20 cellular contexts compared by ENCODE assay signal in genomic region chrX:25191403-25191802, GRCh38.
DNase-seq lines count a peak whose midpoint lies in the region; ATAC-seq and TF ChIP-seq lines count a peak whose summit lies in the region.
"Had no signal": no experiment of that assay in that cellular context is flagged by ENCODE, and none has a peak within 500 bp of the region (broad histone marks: within the 10 kb centered on the region; RNA-seq: fewer than 3 reads in every experiment).

No MANE protein-coding gene starts in this region.

- TF ChIP-seq POLR2A in gastroesophageal sphincter (IDR thresholded peaks at IDR 0.05), result no peak

- no peak overlapping the region for H3K4me3 ChIP-seq in parathyroid adenoma (ENCODE audit: low read depth, low read length)
- H3K4me3 ChIP-seq in gastroesophageal sphincter, result no peak overlapping the region
- H3K4me3 ChIP-seq: lung, thyroid gland had no signal

- H3K9me3 Mint-ChIP-seq in WTC11, result no peaks in the 10 kb centered on the region; the same call in 1 of the 2 replicates
- no peaks in the 10 kb centered on the region for H3K9me3 Mint-ChIP-seq in activated CD8-positive, alpha-beta T cell treated with anti-CD3 and anti-CD28 coated beads, Interleukin-2, amount 10 ng/mL, durations not matched to agents 7 days and 5 days (ENCODE audit: insufficient read depth)

- no peak overlapping the region for H3K4me2 ChIP-seq in parathyroid adenoma (ENCODE audit: low read length)

- ATAC-seq in WTC11 (peak; percentile 64), gastroesophageal sphincter (no peak)
- no peak for ATAC-seq in activated CD8-positive, alpha-beta T cell treated with anti-CD3 and anti-CD28 coated beads, Interleukin-2, amount 10 ng/mL, durations not matched to agents 7 days and 5 days
- ATAC-seq: natural killer cell had no signal

- H3K9me3 ChIP-seq in parathyroid adenoma (ENCODE audit: control insufficient read depth, low read length) (no peaks in the 10 kb centered on the region), gastroesophageal sphincter (no peaks in the 10 kb centered on the region)
- H3K9me3 ChIP-seq: thyroid gland had no signal

- TF ChIP-seq CTCF in WTC11 (IDR thresholded peaks at IDR 0.05) (no peak), parathyroid adenoma (IDR thresholded peaks at IDR 0.05) (peak; percentile 14), gastroesophageal sphincter (IDR thresholded peaks at IDR 0.05) (no peak)

- no peaks in the 10 kb centered on the region for H3K36me3 ChIP-seq in parathyroid adenoma (ENCODE audit: control insufficient read depth, insufficient read depth, low read length)
- H3K36me3 ChIP-seq in gastroesophageal sphincter, result no peaks in the 10 kb centered on the region
- H3K36me3 ChIP-seq: thyroid gland had no signal

- no peaks in the 10 kb centered on the region for H3K36me3 Mint-ChIP-seq in WTC11
- no peaks in the 10 kb centered on the region for H3K36me3 Mint-ChIP-seq in activated CD8-positive, alpha-beta T cell treated with anti-CD3 and anti-CD28 coated beads, Interleukin-2, amount 10 ng/mL, durations not matched to agents 7 days and 5 days (ENCODE audit: low read depth)
- H3K36me3 Mint-ChIP-seq: natural killer cell had no signal

- H3K27ac ChIP-seq in parathyroid adenoma (no peak overlapping the region), gastroesophageal sphincter (no peak overlapping the region)
- H3K27ac ChIP-seq: thyroid gland had no signal

- DNase-seq in NCI-H748 (lab: John Stamatoyannopoulos, UW; ENCODE audit: unreplicated experiment) (peak; percentile 1), NCI-H748 treated with DMSO at 0.1 percent for 48 hours (lab: John Stamatoyannopoulos, UW) (no peak), KBM-7 (peak; percentile 5), WTC11 (ENCODE audit: low spot score) (peak; percentile 12), NCI-H1048 (lab: John Stamatoyannopoulos, UW) (no peak)
- no peak for DNase-seq in activated CD8-positive, alpha-beta T cell treated with anti-CD3 and anti-CD28 coated beads, Interleukin-2, amount 10 ng/mL, durations not matched to agents 7 days and 5 days
- DNase-seq: activated CD4-positive, alpha-beta T cell treated with anti-CD3 and anti-CD28 coated beads, Interleukin-2, amount 50 U/mL, for 1 hour; activated T-cell treated with anti-CD3 and anti-CD28 coated beads, Interleukin-2, amount 50 U/mL, for 48 hours; central memory CD4-positive, alpha-beta T cell; foreskin fibroblast; natural killer cell; NCI-H1694 treated with DMSO at 0.1 percent for 48 hours; NCI-H524 treated with DMSO at 0.1 percent for 48 hours; SIG-M5; stimulated activated CD4-positive, alpha-beta T cell treated with anti-CD3 and anti-CD28 coated beads, Interleukin-4, amount 100 ng/mL, for 1 hour; T-helper 9 cell; thyroid gland had no signal

- no peaks in the 10 kb centered on the region for H3K27me3 Mint-ChIP-seq in WTC11 (ENCODE audit: low read depth)
- H3K27me3 Mint-ChIP-seq in activated CD8-positive, alpha-beta T cell treated with anti-CD3 and anti-CD28 coated beads, Interleukin-2, amount 10 ng/mL, durations not matched to agents 7 days and 5 days (ENCODE audit: low read depth), result no peaks in the 10 kb centered on the region

- no peak overlapping the region for H3K27ac Mint-ChIP-seq in WTC11
- H3K27ac Mint-ChIP-seq in activated CD8-positive, alpha-beta T cell treated with anti-CD3 and anti-CD28 coated beads, Interleukin-2, amount 10 ng/mL, durations not matched to agents 7 days and 5 days, result no peak overlapping the region
- H3K27ac Mint-ChIP-seq: natural killer cell had no signal

- H3K4me1 ChIP-seq in parathyroid adenoma (no peaks in the 10 kb centered on the region), gastroesophageal sphincter (no peaks in the 10 kb centered on the region)
- H3K4me1 ChIP-seq: thyroid gland had no signal

- H3K9ac ChIP-seq in parathyroid adenoma, result no peak overlapping the region

- peaks cover 3% of the 10 kb centered on the region; the same call in 1 of the 2 replicates for H3K4me1 Mint-ChIP-seq in WTC11
- H3K4me1 Mint-ChIP-seq in activated CD8-positive, alpha-beta T cell treated with anti-CD3 and anti-CD28 coated beads, Interleukin-2, amount 10 ng/mL, durations not matched to agents 7 days and 5 days (ENCODE audit: low read depth), result no peaks in the 10 kb centered on the region
- H3K4me1 Mint-ChIP-seq: natural killer cell had no signal

- H3K79me2 ChIP-seq in parathyroid adenoma, result no peaks in the 10 kb centered on the region

- no peaks in the 10 kb centered on the region for H3K27me3 ChIP-seq in parathyroid adenoma (ENCODE audit: control insufficient read depth, insufficient read depth, low read length)
- no peaks in the 10 kb centered on the region for H3K27me3 ChIP-seq in gastroesophageal sphincter
- H3K27me3 ChIP-seq: thyroid gland had no signal

- TF ChIP-seq EP300 in gastroesophageal sphincter (IDR thresholded peaks at IDR 0.05), result no peak

- H3K4me3 Mint-ChIP-seq in WTC11, result no peak overlapping the region
- no peak overlapping the region for H3K4me3 Mint-ChIP-seq in activated CD8-positive, alpha-beta T cell treated with anti-CD3 and anti-CD28 coated beads, Interleukin-2, amount 10 ng/mL, durations not matched to agents 7 days and 5 days
- H3K4me3 Mint-ChIP-seq: natural killer cell had no signal

- in situ Hi-C loops in KBM-7 (cut with MboI; ENCODE audit: low pct_unique_long_range_greater_than_20kb, low sequenced_read_pairs), result no loop called here

- POLR2A ChIA-PET in WTC11 (lab: Charles Lee), result no interaction called here
- POLR2A ChIA-PET in activated CD8-positive, alpha-beta T cell treated with anti-CD3 and anti-CD28 coated beads, Interleukin-2, amount 10 ng/mL, durations not matched to agents 7 days and 5 days (lab: Charles Lee), result no interaction called here

- H2AFZ ChIP-seq in parathyroid adenoma, result no peak overlapping the region

- 34 to 40% methylated on average over 7 of the region's 7 CpGs for WGBS in gastroesophageal sphincter (ENCODE audit: low coverage in 1 of 2), 2 donors

- CTCF ChIA-PET in WTC11 (lab: Charles Lee), result interaction anchor here (0.6 to 1.9 kb wide), 3 partner anchors 13 to 158 kb away, joined by 3 to 7 read pairs (median 5); no protein-coding TSS in a partner anchor
- CTCF ChIA-PET in activated CD8-positive, alpha-beta T cell treated with anti-CD3 and anti-CD28 coated beads, Interleukin-2, amount 10 ng/mL, durations not matched to agents 7 days and 5 days (lab: Charles Lee), result no interaction called here

TF ChIP-seq in WTC11, 78 proteins besides CTCF, POLR2A, EP300 and RAD21:
- TF ChIP-seq NR1H2 (CRISPR knock-in tag; IDR thresholded peaks at IDR 0.05) (no peak), ATF6 (CRISPR knock-in tag; IDR thresholded peaks at IDR 0.05) (no peak), E2F4 (CRISPR knock-in tag; IDR thresholded peaks at IDR 0.05; ENCODE audit: borderline replicate concordance, low read depth) (no peak), USF2 (CRISPR knock-in tag; IDR thresholded peaks at IDR 0.05) (no peak), ZNF396 (CRISPR knock-in tag; IDR thresholded peaks at IDR 0.05; ENCODE audit: borderline replicate concordance) (no peak)

Comparison
In these comparisons a context has a peak if more than half of its experiments do, and no peak if none do; other contexts are left out.
1. DNase-seq: peak in NCI-H748 (single experiment), KBM-7 (single experiment) and WTC11 (single experiment); none in NCI-H748 treated with DMSO at 0.1 percent for 48 hours (single experiment), NCI-H1048 (single experiment) and activated CD8-positive, alpha-beta T cell treated with anti-CD3 and anti-CD28 coated beads, Interleukin-2, amount 10 ng/mL, durations not matched to agents 7 days and 5 days (single experiment).